21 cellular contexts compared by ENCODE assay signal in genomic region chr17:967122-967521, GRCh38. TPM values are rescaled to one million over a fixed set of nuclear protein-coding genes. Genes with fewer than 3 reads are reported as not detected.
DNase-seq lines count a peak whose midpoint lies in the region; ATAC-seq and TF ChIP-seq lines count a peak whose summit lies in the region.
"Had no signal": no experiment of that assay in that cellular context is flagged by ENCODE, and none has a peak within 500 bp of the region (broad histone marks: within the 10 kb centered on the region; RNA-seq: fewer than 3 reads in every experiment).

No MANE protein-coding gene starts in this region.

- H3K4me1 ChIP-seq in right atrium auricular region, result no peaks in the 10 kb centered on the region
- H3K4me1 ChIP-seq in body of pancreas, result no peaks in the 10 kb centered on the region
- H3K4me1 ChIP-seq in sigmoid colon, result peaks cover 0 to 85% (median 77%) of the 10 kb centered on the region in 4 donors
- H3K4me1 ChIP-seq in suprapubic skin, result peaks cover 6% of the 10 kb centered on the region

- WGBS in body of pancreas, 2 donors, result 92 to 100% methylated on average over 5 to 9 of the region's 9 CpGs
- 90 to 94% methylated on average over 9 of the region's 9 CpGs for WGBS in sigmoid colon, 2 donors
- 93% methylated on average over 9 of the region's 9 CpGs for whole genome bisulfite sequencing in suprapubic skin

- peak; percentile 32 for DNase-seq in Right ventricle myocardium superior
- no peak for DNase-seq in right atrium auricular region (ENCODE audit: low spot score)
- no peak for DNase-seq in body of pancreas
- no peak for DNase-seq in mesothelial cell of epicardium (ENCODE audit: low spot score in 2 of 2, unreplicated experiment in 2 of 2)
- DNase-seq in sigmoid colon, result no peak
- DNase-seq in suprapubic skin (ENCODE audit: low spot score in 2 of 2), result no peak
- DNase-seq in activated CD8-positive, alpha-beta memory T cell treated with anti-CD3 and anti-CD28 coated beads, Interleukin-2, amount 10 ng/mL, durations not matched to agents 7 days and 5 days, result no peak
- DNase-seq in NCI-H2171 treated with DMSO at 0.1 percent for 48 hours (lab: John Stamatoyannopoulos, UW), result no peak
- DNase-seq: AML-193; CD4-positive, CD25-positive, alpha-beta regulatory T cell; COR-L47; DMS153; GDM1; Kasumi-1; MG63; NCI-H1092; NCI-H146; NCI-H2081; NK-92 treated with Interleukin-12 subunit alpha and Interleukin-12 subunit beta, amount 100 ng/mL, for 24 hours; SIG-M5 had no signal

- peaks cover 8% of the 10 kb centered on the region for H3K36me3 Mint-ChIP-seq in mesothelial cell of epicardium
- H3K36me3 Mint-ChIP-seq in activated CD8-positive, alpha-beta memory T cell treated with anti-CD3 and anti-CD28 coated beads, Interleukin-2, amount 10 ng/mL, durations not matched to agents 7 days and 5 days, result no peaks in the 10 kb centered on the region
- H3K36me3 Mint-ChIP-seq: CD4-positive, CD25-positive, alpha-beta regulatory T cell had no signal

- no peaks in the 10 kb centered on the region for H3K27me3 ChIP-seq in right atrium auricular region
- H3K27me3 ChIP-seq in body of pancreas, result no peaks in the 10 kb centered on the region
- no peaks in the 10 kb centered on the region for H3K27me3 ChIP-seq in sigmoid colon
- H3K27me3 ChIP-seq in suprapubic skin, result no peaks in the 10 kb centered on the region
- H3K27me3 ChIP-seq: MG63 had no signal

- H3K4me1 Mint-ChIP-seq in mesothelial cell of epicardium, result peaks cover 66% of the 10 kb centered on the region
- no peaks in the 10 kb centered on the region for H3K4me1 Mint-ChIP-seq in activated CD8-positive, alpha-beta memory T cell treated with anti-CD3 and anti-CD28 coated beads, Interleukin-2, amount 10 ng/mL, durations not matched to agents 7 days and 5 days

- no peaks in the 10 kb centered on the region for H3K27me3 Mint-ChIP-seq in mesothelial cell of epicardium (ENCODE audit: low read depth)
- H3K27me3 Mint-ChIP-seq in activated CD8-positive, alpha-beta memory T cell treated with anti-CD3 and anti-CD28 coated beads, Interleukin-2, amount 10 ng/mL, durations not matched to agents 7 days and 5 days, result peaks cover 45% of the 10 kb centered on the region

- H3K9me3 ChIP-seq in right atrium auricular region (no peaks in the 10 kb centered on the region), body of pancreas (no peaks in the 10 kb centered on the region), sigmoid colon (no peaks in the 10 kb centered on the region), suprapubic skin (no peaks in the 10 kb centered on the region)
- H3K9me3 ChIP-seq: MG63 had no signal

- H3K36me3 ChIP-seq in right atrium auricular region (no peaks in the 10 kb centered on the region), body of pancreas (replicated peaks in 1 of 2; ENCODE audit: insufficient read depth in 1 of 2, low read depth in 2 of 2) (no peaks in the 10 kb centered on the region), sigmoid colon (no peaks in the 10 kb centered on the region), suprapubic skin (no peaks in the 10 kb centered on the region)

- no peak for ATAC-seq in Right ventricle myocardium superior (ENCODE audit: poor library complexity)
- ATAC-seq in body of pancreas, result peak; percentile 12
- no peak for ATAC-seq in activated CD8-positive, alpha-beta memory T cell treated with anti-CD3 and anti-CD28 coated beads, Interleukin-2, amount 10 ng/mL, durations not matched to agents 7 days and 5 days

- CTCF ChIA-PET in activated CD8-positive, alpha-beta memory T cell treated with anti-CD3 and anti-CD28 coated beads, Interleukin-2, amount 10 ng/mL, durations not matched to agents 7 days and 5 days (lab: Charles Lee), result no interaction called here

- H3K4me3 ChIP-seq in right atrium auricular region (no peak overlapping the region), body of pancreas (no peak overlapping the region), sigmoid colon (no peak overlapping the region), suprapubic skin (no peak overlapping the region)
- H3K4me3 ChIP-seq: MG63 had no signal

- no peaks in the 10 kb centered on the region for H3K9me3 Mint-ChIP-seq in mesothelial cell of epicardium
- H3K9me3 Mint-ChIP-seq in activated CD8-positive, alpha-beta memory T cell treated with anti-CD3 and anti-CD28 coated beads, Interleukin-2, amount 10 ng/mL, durations not matched to agents 7 days and 5 days (ENCODE audit: low read depth), result no peaks in the 10 kb centered on the region

- H3K27ac Mint-ChIP-seq in mesothelial cell of epicardium, result peak overlapping the region; percentile 19
- H3K27ac Mint-ChIP-seq in activated CD8-positive, alpha-beta memory T cell treated with anti-CD3 and anti-CD28 coated beads, Interleukin-2, amount 10 ng/mL, durations not matched to agents 7 days and 5 days, result no peak overlapping the region
- H3K27ac Mint-ChIP-seq: CD4-positive, CD25-positive, alpha-beta regulatory T cell had no signal

- no peak for TF ChIP-seq CTCF in right atrium auricular region (IDR thresholded peaks at IDR 0.05)
- TF ChIP-seq CTCF in body of pancreas (IDR thresholded peaks at IDR 0.05), result no peak
- no peak for TF ChIP-seq CTCF in mesothelial cell of epicardium (IDR thresholded peaks at IDR 0.05; ENCODE audit: unreplicated experiment)
- no peak for TF ChIP-seq CTCF in sigmoid colon (IDR thresholded peaks at IDR 0.05)
- no peak for TF ChIP-seq CTCF in suprapubic skin (IDR thresholded peaks at IDR 0.05)

- no peak overlapping the region for H3K27ac ChIP-seq in right atrium auricular region
- no peak overlapping the region for H3K27ac ChIP-seq in body of pancreas
- peak overlapping the region in 3 of 4 donors; percentile 80 to 93 (median 92) for H3K27ac ChIP-seq in sigmoid colon
- H3K27ac ChIP-seq in suprapubic skin, result no peak overlapping the region
- H3K27ac ChIP-seq: 22Rv1 had no signal

- TF ChIP-seq POLR2A in body of pancreas (IDR thresholded peaks at IDR 0.05) (no peak), sigmoid colon (IDR thresholded peaks at IDR 0.05) (no peak), suprapubic skin (IDR thresholded peaks at IDR 0.05) (no peak)

- no peak for TF ChIP-seq EP300 in sigmoid colon (IDR thresholded peaks at IDR 0.05)
- no peak for TF ChIP-seq EP300 in suprapubic skin (IDR thresholded peaks at IDR 0.05)

- intact Hi-C loops in Right ventricle myocardium superior (cut with DNase I), result no loop called here
- intact Hi-C loops in body of pancreas (cut with DNase I), result no loop called here
- intact Hi-C loops in sigmoid colon (cut with DNase I), result no loop called here

- no peak overlapping the region for H3K4me3 Mint-ChIP-seq in mesothelial cell of epicardium
- H3K4me3 Mint-ChIP-seq in activated CD8-positive, alpha-beta memory T cell treated with anti-CD3 and anti-CD28 coated beads, Interleukin-2, amount 10 ng/mL, durations not matched to agents 7 days and 5 days, result no peak overlapping the region
- H3K4me3 Mint-ChIP-seq: CD4-positive, CD25-positive, alpha-beta regulatory T cell had no signal

RNA-seq across cellular contexts. Expression of gene NXN, which starts 12.5 kb away (rescaled TPM):
- total RNA-seq in Right ventricle myocardium superior (20.2 TPM), right atrium auricular region (10 to 100 TPM; 15.6 to 17.5 TPM), body of pancreas (10 to 100 TPM; 24.4 TPM), mesothelial cell of epicardium (99.1 to 107 TPM (median 106 TPM) in 3 replicates), sigmoid colon (10 to 100 TPM; 50.4 to 75.9 (median 67.1) TPM), suprapubic skin (10 to 100 TPM; 18.9 to 47.2 (median 33.4) TPM)
- 10 to 100 TPM in 1 of 3 donors, 1 to 10 TPM in 2; 1.4 to 11.5 (median 8.4) TPM for polyA plus RNA-seq in sigmoid colon
- total RNA-seq in activated CD8-positive, alpha-beta memory T cell treated with anti-CD3 and anti-CD28 coated beads, Interleukin-2, amount 10 ng/mL, durations not matched to agents 7 days and 5 days, result under 1 TPM; 0.14 to 0.70 TPM

RNA-seq across cellular contexts. Expression of gene TIMM22, which starts 29.8 kb away (rescaled TPM):
- total RNA-seq in Right ventricle myocardium superior (17.1 TPM), right atrium auricular region (10 to 100 TPM; 14.8 to 15.4 TPM), body of pancreas (1 to 10 TPM; 4.3 to 9.3 TPM), mesothelial cell of epicardium (14.9 to 16.3 TPM (median 15.5 TPM) in 3 replicates), sigmoid colon (10 to 100 TPM in 3 of 4 donors, 1 to 10 TPM in 1; 8.0 to 13.6 (median 11.0) TPM), suprapubic skin (10 to 100 TPM; 11.6 to 12.9 (median 12.6) TPM)
- 1 to 10 TPM; 6.0 to 9.2 (median 8.1) TPM for polyA plus RNA-seq in sigmoid colon
- 10 to 100 TPM in 1 of 2 experiments, 1 to 10 TPM in 1; 9.7 to 12.5 TPM for total RNA-seq in activated CD8-positive, alpha-beta memory T cell treated with anti-CD3 and anti-CD28 coated beads, Interleukin-2, amount 10 ng/mL, durations not matched to agents 7 days and 5 days

Comparison
In these comparisons a context has a peak if more than half of its experiments do, and no peak if none do; other contexts are left out.
1. H3K27ac ChIP-seq: peak in sigmoid colon (3 of 4); none in right atrium auricular region (0 of 2), body of pancreas (0 of 4) and suprapubic skin (single experiment).
2. RNA of gene NXN, which starts 12.5 kb away (total RNA-seq): 99.1 to 107 TPM in mesothelial cell of epicardium, 50.4 to 75.9 TPM in sigmoid colon, 18.9 to 47.2 TPM in suprapubic skin, 24.4 TPM in body of pancreas, 20.2 TPM in Right ventricle myocardium superior (single experiment) and 15.6 to 17.5 TPM in right atrium auricular region; 0.14 to 0.70 TPM in activated CD8-positive, alpha-beta memory T cell treated with anti-CD3 and anti-CD28 coated beads, Interleukin-2, amount 10 ng/mL, durations not matched to agents 7 days and 5 days; every median in the first group is over 4 times any median in the second.